In the genomic region with DNA sequence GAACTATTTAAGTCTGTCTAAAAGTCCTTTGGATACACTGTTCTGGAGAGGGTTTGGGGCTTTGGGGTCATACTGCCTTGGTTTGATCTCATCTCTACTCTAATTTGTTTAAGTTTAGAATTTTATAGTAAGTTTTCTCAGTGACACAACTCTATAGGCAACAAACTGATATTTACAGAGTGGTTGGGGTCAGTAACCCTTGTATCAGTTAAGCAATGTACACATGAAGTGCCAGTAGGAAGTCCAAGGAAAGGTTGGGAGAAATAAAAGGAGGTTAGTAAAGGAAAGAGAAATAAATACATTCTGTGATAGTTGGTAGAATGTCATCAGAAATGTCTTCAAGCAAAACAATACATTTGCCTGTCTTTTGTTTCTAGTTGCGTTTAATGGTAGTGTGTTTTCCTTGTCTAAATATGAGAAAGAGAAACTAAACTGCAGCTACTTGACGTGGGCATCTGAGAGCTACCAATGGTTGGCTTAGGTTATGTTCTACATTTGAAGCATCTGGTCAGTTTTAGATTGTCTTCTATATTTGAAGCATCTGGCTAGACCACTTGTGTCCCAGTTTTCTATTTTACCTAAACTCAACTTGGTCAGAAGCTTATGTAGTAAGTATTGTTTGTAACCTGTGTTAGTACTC, we compare ENCODE assay signal across 11 cellular contexts. TPM values are rescaled to one million over a fixed set of nuclear protein-coding genes. Genes with fewer than 3 reads are reported as not detected.
DNase-seq lines count a peak whose midpoint lies in the region; ATAC-seq lines count a peak whose summit lies in the region.
"Had no signal": no experiment of that assay in that cellular context is flagged by ENCODE, and none has a peak within 500 bp of the region (broad histone marks: within the 10 kb centered on the region; RNA-seq: fewer than 3 reads in every experiment).

No MANE protein-coding gene starts in this region.

- peak overlapping the region; percentile 57 for H3K4me3 Mint-ChIP-seq in activated naive CD4-positive, alpha-beta T cell treated with anti-CD3 and anti-CD28 coated beads for 36 hours
- H3K4me3 Mint-ChIP-seq in activated CD8-positive, alpha-beta T cell treated with anti-CD3 and anti-CD28 coated beads, Interleukin-2, amount 10 ng/mL, durations not matched to agents 7 days and 5 days: peak overlapping the region; percentile 61
- H3K4me3 Mint-ChIP-seq in stimulated activated naive B cell treated with anti-CD40 and anti-IgM and Interleukin-4, amounts not matched to agents 10 μg/mL and 1 μg/mL and 100 μg/mL, for 72 hours: peak overlapping the region; percentile 44 to 64

- no peaks in the 10 kb centered on the region for H3K36me3 Mint-ChIP-seq in activated naive CD4-positive, alpha-beta T cell treated with anti-CD3 and anti-CD28 coated beads for 36 hours (ENCODE audit: low read depth)
- peaks cover 2% of the 10 kb centered on the region for H3K36me3 Mint-ChIP-seq in activated CD8-positive, alpha-beta T cell treated with anti-CD3 and anti-CD28 coated beads, Interleukin-2, amount 10 ng/mL, durations not matched to agents 7 days and 5 days (ENCODE audit: low read depth)
- H3K36me3 Mint-ChIP-seq in stimulated activated naive B cell treated with anti-CD40 and anti-IgM and Interleukin-4, amounts not matched to agents 10 μg/mL and 1 μg/mL and 100 μg/mL, for 72 hours: peaks cover 2 to 3% of the 10 kb centered on the region in 2 donors

- no peak for DNase-seq in activated naive CD4-positive, alpha-beta T cell treated with anti-CD3 and anti-CD28 coated beads for 36 hours
- DNase-seq in activated naive CD4-positive, alpha-beta T cell treated with anti-CD3 and anti-CD28 coated beads, Interleukin-2, amount 50 U/mL, for 16 hours: no peak
- no peak for DNase-seq in activated CD8-positive, alpha-beta T cell treated with anti-CD3 and anti-CD28 coated beads, Interleukin-2, amount 10 ng/mL, durations not matched to agents 7 days and 5 days
- no peak for DNase-seq in stimulated activated naive B cell treated with anti-CD40 and anti-IgM and Interleukin-4, amounts not matched to agents 10 μg/mL and 1 μg/mL and 100 μg/mL, for 72 hours
- DNase-seq in effector CD4-positive, alpha-beta T cell: no peak
- DNase-seq in AML-193 (lab: John Stamatoyannopoulos, UW): no peak
- DNase-seq: MG63 had no signal

- POLR2A ChIA-PET in activated CD8-positive, alpha-beta T cell treated with anti-CD3 and anti-CD28 coated beads, Interleukin-2, amount 10 ng/mL, durations not matched to agents 7 days and 5 days (lab: Charles Lee): no interaction called here

- H3K27ac Mint-ChIP-seq in activated naive CD4-positive, alpha-beta T cell treated with anti-CD3 and anti-CD28 coated beads for 36 hours: no peak overlapping the region
- peak overlapping the region; percentile 70 for H3K27ac Mint-ChIP-seq in activated CD8-positive, alpha-beta T cell treated with anti-CD3 and anti-CD28 coated beads, Interleukin-2, amount 10 ng/mL, durations not matched to agents 7 days and 5 days
- H3K27ac Mint-ChIP-seq in stimulated activated naive B cell treated with anti-CD40 and anti-IgM and Interleukin-4, amounts not matched to agents 10 μg/mL and 1 μg/mL and 100 μg/mL, for 72 hours: no peak overlapping the region

- CTCF ChIA-PET in activated naive CD4-positive, alpha-beta T cell treated with anti-CD3 and anti-CD28 coated beads for 36 hours (lab: Charles Lee): interaction anchor here (1.0 to 2.0 kb wide), 3 partner anchors 18 to 110 kb away, joined by 3 to 9 read pairs (median 3); no protein-coding TSS in a partner anchor
- CTCF ChIA-PET in activated CD8-positive, alpha-beta T cell treated with anti-CD3 and anti-CD28 coated beads, Interleukin-2, amount 10 ng/mL, durations not matched to agents 7 days and 5 days (lab: Charles Lee): interaction anchor here (1.3 to 2.3 kb wide), 3 partner anchors 18 to 175 kb away, joined by 4 to 12 read pairs (median 6); partner anchors contain the start of gene COX7B

- H3K27me3 Mint-ChIP-seq in activated naive CD4-positive, alpha-beta T cell treated with anti-CD3 and anti-CD28 coated beads for 36 hours (ENCODE audit: low read depth): no peaks in the 10 kb centered on the region
- H3K27me3 Mint-ChIP-seq in activated CD8-positive, alpha-beta T cell treated with anti-CD3 and anti-CD28 coated beads, Interleukin-2, amount 10 ng/mL, durations not matched to agents 7 days and 5 days (ENCODE audit: low read depth): no peaks in the 10 kb centered on the region
- no peaks in the 10 kb centered on the region for H3K27me3 Mint-ChIP-seq in stimulated activated naive B cell treated with anti-CD40 and anti-IgM and Interleukin-4, amounts not matched to agents 10 μg/mL and 1 μg/mL and 100 μg/mL, for 72 hours

- intact Hi-C loops in activated naive CD4-positive, alpha-beta T cell treated with anti-CD3 and anti-CD28 coated beads for 36 hours (cut with micrococcal nuclease): loop anchor here (10.0 kb wide), 1 partner anchor 1447 kb away; the partner anchor contains the start of gene ITM2A

- peak; percentile 61 for ATAC-seq in HG02884 (IDR thresholded peaks at IDR 0.05; ENCODE audit: unreplicated experiment)
- ATAC-seq in activated CD8-positive, alpha-beta T cell treated with anti-CD3 and anti-CD28 coated beads, Interleukin-2, amount 10 ng/mL, durations not matched to agents 7 days and 5 days: no peak
- peak; percentile 46 to 53 for ATAC-seq in stimulated activated naive B cell treated with anti-CD40 and anti-IgM and Interleukin-4, amounts not matched to agents 10 μg/mL and 1 μg/mL and 100 μg/mL, for 72 hours (replicated peaks)
- ATAC-seq in HG02938 (IDR thresholded peaks at IDR 0.05; ENCODE audit: unreplicated experiment): no peak

- peaks cover 22% of the 10 kb centered on the region for H3K4me1 Mint-ChIP-seq in activated naive CD4-positive, alpha-beta T cell treated with anti-CD3 and anti-CD28 coated beads for 36 hours (ENCODE audit: low read depth)
- H3K4me1 Mint-ChIP-seq in activated CD8-positive, alpha-beta T cell treated with anti-CD3 and anti-CD28 coated beads, Interleukin-2, amount 10 ng/mL, durations not matched to agents 7 days and 5 days (ENCODE audit: low read depth): peaks cover 23% of the 10 kb centered on the region
- H3K4me1 Mint-ChIP-seq in stimulated activated naive B cell treated with anti-CD40 and anti-IgM and Interleukin-4, amounts not matched to agents 10 μg/mL and 1 μg/mL and 100 μg/mL, for 72 hours: peaks cover 11% of the 10 kb centered on the region in 2 donors

- no peaks in the 10 kb centered on the region for H3K9me3 Mint-ChIP-seq in activated naive CD4-positive, alpha-beta T cell treated with anti-CD3 and anti-CD28 coated beads for 36 hours
- no peaks in the 10 kb centered on the region for H3K9me3 Mint-ChIP-seq in activated CD8-positive, alpha-beta T cell treated with anti-CD3 and anti-CD28 coated beads, Interleukin-2, amount 10 ng/mL, durations not matched to agents 7 days and 5 days (ENCODE audit: insufficient read depth)
- H3K9me3 Mint-ChIP-seq in stimulated activated naive B cell treated with anti-CD40 and anti-IgM and Interleukin-4, amounts not matched to agents 10 μg/mL and 1 μg/mL and 100 μg/mL, for 72 hours: peaks cover 2 to 3% of the 10 kb centered on the region in 2 donors

RNA-seq across cellular contexts. Expression of gene ATP7A, which starts 6.9 kb away (rescaled TPM):
- 1 to 10 TPM; 5.3 to 5.5 TPM for total RNA-seq in activated naive CD4-positive, alpha-beta T cell treated with anti-CD3 and anti-CD28 coated beads for 36 hours
- total RNA-seq in activated CD8-positive, alpha-beta T cell treated with anti-CD3 and anti-CD28 coated beads, Interleukin-2, amount 10 ng/mL, durations not matched to agents 7 days and 5 days: 1 to 10 TPM; 8.6 to 8.8 TPM

RNA-seq across cellular contexts. Expression of gene COX7B, which starts 18.1 kb away (rescaled TPM):
- total RNA-seq in activated naive CD4-positive, alpha-beta T cell treated with anti-CD3 and anti-CD28 coated beads for 36 hours: 100 to 1,000 TPM; 363 to 367 TPM
- 100 to 1,000 TPM; 329 to 334 TPM for total RNA-seq in activated CD8-positive, alpha-beta T cell treated with anti-CD3 and anti-CD28 coated beads, Interleukin-2, amount 10 ng/mL, durations not matched to agents 7 days and 5 days

RNA-seq across cellular contexts. Expression of gene MAGT1, which starts 22.2 kb away (rescaled TPM):
- total RNA-seq in activated naive CD4-positive, alpha-beta T cell treated with anti-CD3 and anti-CD28 coated beads for 36 hours: 10 to 100 TPM; 31.0 to 32.4 TPM
- total RNA-seq in activated CD8-positive, alpha-beta T cell treated with anti-CD3 and anti-CD28 coated beads, Interleukin-2, amount 10 ng/mL, durations not matched to agents 7 days and 5 days: 10 to 100 TPM; 50.2 to 51.6 TPM

RNA-seq across cellular contexts. Expression of gene PGAM4, which starts 52.0 kb away (rescaled TPM):
- 1 to 10 TPM in 1 of 2 experiments, under 1 TPM in 1; 0.86 to 1.2 TPM for total RNA-seq in activated naive CD4-positive, alpha-beta T cell treated with anti-CD3 and anti-CD28 coated beads for 36 hours
- 1 to 10 TPM in 1 of 2 experiments, under 1 TPM in 1; 0.52 to 1.1 TPM for total RNA-seq in activated CD8-positive, alpha-beta T cell treated with anti-CD3 and anti-CD28 coated beads, Interleukin-2, amount 10 ng/mL, durations not matched to agents 7 days and 5 days
- total RNA-seq: mononuclear cell, temporal lobe had no signal

Comparison
In these comparisons a context has a peak if more than half of its experiments do, and no peak if none do; other contexts are left out.
1. ATAC-seq: peak in HG02884 (single experiment) and stimulated activated naive B cell treated with anti-CD40 and anti-IgM and Interleukin-4, amounts not matched to agents 10 μg/mL and 1 μg/mL and 100 μg/mL, for 72 hours (2 of 2); none in activated CD8-positive, alpha-beta T cell treated with anti-CD3 and anti-CD28 coated beads, Interleukin-2, amount 10 ng/mL, durations not matched to agents 7 days and 5 days (single experiment) and HG02938 (single experiment).
2. Peak in every context shown above with its lines, with median percentiles within 50 percentile points of each other: H3K4me3 Mint-ChIP-seq.